ENCODE assay signal across 27 cellular contexts in the genomic region with DNA sequence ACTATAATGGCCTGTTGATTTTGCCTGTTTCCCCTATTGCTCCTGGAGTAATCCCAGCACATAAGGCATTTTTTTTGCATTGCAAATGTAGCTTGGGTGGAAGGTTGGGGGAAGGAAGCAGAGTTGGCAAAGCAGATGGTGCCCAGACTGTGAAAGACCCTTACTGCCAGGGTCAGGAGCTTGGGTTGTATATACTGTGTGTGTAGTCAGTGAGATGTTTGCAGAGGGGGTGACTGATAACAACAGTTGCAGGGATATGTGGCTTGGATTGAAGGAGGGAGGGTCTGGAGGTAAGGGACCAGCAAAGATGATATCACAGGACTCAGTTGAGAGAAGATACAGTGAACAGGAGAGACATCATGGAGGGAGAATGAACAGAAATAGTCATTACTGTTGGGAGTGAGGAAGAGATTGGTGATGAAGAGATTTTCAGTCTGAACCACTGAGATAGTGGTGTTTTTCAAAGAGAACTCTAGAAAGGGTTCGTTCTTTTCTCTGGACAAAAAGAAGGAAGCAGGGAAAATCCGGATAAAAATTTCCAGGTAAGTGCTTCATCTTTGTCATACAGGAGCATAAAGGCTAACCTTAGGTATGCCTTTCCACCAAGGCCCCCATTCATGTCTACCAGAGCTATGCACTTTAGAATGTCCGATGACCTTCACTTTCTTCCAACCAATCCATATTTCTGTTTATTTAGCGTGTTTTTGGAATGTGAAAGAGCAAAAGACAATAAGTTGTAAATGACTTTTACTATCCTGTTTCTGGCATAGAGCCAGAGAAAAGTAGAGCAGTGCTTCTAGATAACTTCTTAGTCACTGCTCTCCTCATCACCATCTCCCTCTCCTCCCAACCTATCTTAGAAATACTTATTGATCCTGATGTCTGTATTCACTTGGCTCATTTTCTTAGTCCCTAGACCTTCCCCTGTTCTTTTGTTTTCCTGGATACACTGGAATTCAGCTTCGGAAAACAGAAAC.
"Had no signal": no experiment of that assay in that cellular context is flagged by ENCODE, and none has a peak within 500 bp of the region (broad histone marks: within the 10 kb centered on the region; RNA-seq: fewer than 3 reads in every experiment).

No MANE protein-coding gene starts in this region.

- H3K27ac Mint-ChIP-seq: activated B cell treated with CpG ODN at 0.5 μM for 24 hours; activated CD4-positive, alpha-beta memory T cell treated with anti-CD3 and anti-CD28 coated beads, Interleukin-2, amount 10 ng/mL, durations not matched to agents 7 days and 5 days; activated naive CD4-positive, alpha-beta T cell treated with anti-CD3 and anti-CD28 coated beads, Interleukin-2, amount 10 ng/mL, durations not matched to agents 7 days and 5 days; activated naive CD8-positive, alpha-beta T cell treated with anti-CD3 and anti-CD28 coated beads for 36 hours; activated T-cell treated with anti-CD3 and anti-CD28 coated beads, Interleukin-2, amount 50 U/mL, for 72 hours; activated T-helper 2 cell treated with anti-CD3 and anti-CD28 coated beads, Interferon-gamma antibody, Interleukin-2, Interleukin-4, amounts not matched to agents 10 μg/mL and 5 μg/mL and 100 μg/mL, durations not matched to agents 14 hours and 24 hours and 36 hours; T-helper 17 cell had no signal

- ATAC-seq: activated T-cell treated with anti-CD3 and anti-CD28 coated beads, Interleukin-2, amount 50 U/mL, for 72 hours; T-helper 17 cell had no signal

- H3K9me3 Mint-ChIP-seq: activated B cell treated with CpG ODN at 0.5 μM for 24 hours; activated CD4-positive, alpha-beta memory T cell treated with anti-CD3 and anti-CD28 coated beads, Interleukin-2, amount 10 ng/mL, durations not matched to agents 7 days and 5 days; activated naive CD4-positive, alpha-beta T cell treated with anti-CD3 and anti-CD28 coated beads, Interleukin-2, amount 10 ng/mL, durations not matched to agents 7 days and 5 days; activated naive CD8-positive, alpha-beta T cell treated with anti-CD3 and anti-CD28 coated beads for 36 hours; activated T-cell treated with anti-CD3 and anti-CD28 coated beads, Interleukin-2, amount 50 U/mL, for 72 hours; activated T-helper 2 cell treated with anti-CD3 and anti-CD28 coated beads, Interferon-gamma antibody, Interleukin-2, Interleukin-4, amounts not matched to agents 10 μg/mL and 5 μg/mL and 100 μg/mL, durations not matched to agents 14 hours and 24 hours and 36 hours had no signal

- H3K36me3 Mint-ChIP-seq: activated naive CD4-positive, alpha-beta T cell treated with anti-CD3 and anti-CD28 coated beads, Interleukin-2, amount 10 ng/mL, durations not matched to agents 7 days and 5 days; activated naive CD8-positive, alpha-beta T cell treated with anti-CD3 and anti-CD28 coated beads for 36 hours had no signal

- H3K4me3 ChIP-seq: cardiac muscle cell, Peyer's patch had no signal

- H3K4me1 Mint-ChIP-seq: activated B cell treated with CpG ODN at 0.5 μM for 24 hours; activated CD4-positive, alpha-beta memory T cell treated with anti-CD3 and anti-CD28 coated beads, Interleukin-2, amount 10 ng/mL, durations not matched to agents 7 days and 5 days; activated naive CD4-positive, alpha-beta T cell treated with anti-CD3 and anti-CD28 coated beads, Interleukin-2, amount 10 ng/mL, durations not matched to agents 7 days and 5 days; activated naive CD8-positive, alpha-beta T cell treated with anti-CD3 and anti-CD28 coated beads for 36 hours; T-helper 17 cell had no signal

- H3K27ac ChIP-seq: brain microvascular endothelial cell, cardiac muscle cell, Peyer's patch had no signal

- H3K27me3 Mint-ChIP-seq: activated B cell treated with CpG ODN at 0.5 μM for 24 hours; activated CD4-positive, alpha-beta memory T cell treated with anti-CD3 and anti-CD28 coated beads, Interleukin-2, amount 10 ng/mL, durations not matched to agents 7 days and 5 days; activated naive CD4-positive, alpha-beta T cell treated with anti-CD3 and anti-CD28 coated beads, Interleukin-2, amount 10 ng/mL, durations not matched to agents 7 days and 5 days; activated naive CD8-positive, alpha-beta T cell treated with anti-CD3 and anti-CD28 coated beads for 36 hours; T-helper 17 cell had no signal

- H3K36me3 ChIP-seq: brain microvascular endothelial cell, cardiac muscle cell, Peyer's patch had no signal

- H3K9me3 ChIP-seq: Peyer's patch had no signal

- DNase-seq: activated B cell treated with CpG ODN at 0.5 μM for 24 hours; activated CD4-positive, alpha-beta memory T cell treated with anti-CD3 and anti-CD28 coated beads, Interleukin-2, amount 10 ng/mL, durations not matched to agents 7 days and 5 days; activated CD4-positive, alpha-beta T cell treated with anti-CD3 and anti-CD28 coated beads, Interleukin-2, amount 50 U/mL, for 1 hour; activated CD8-positive, alpha-beta memory T cell treated with anti-CD3 and anti-CD28 coated beads, Interleukin-2, amount 50 U/mL, for 4 hours; activated gamma-delta T cell treated with Interleukin-2 at 50 U/mL for 16 hours; activated naive CD4-positive, alpha-beta T cell treated with anti-CD3 and anti-CD28 coated beads, Interleukin-2, amount 10 ng/mL, durations not matched to agents 7 days and 5 days; activated naive CD8-positive, alpha-beta T cell treated with anti-CD3 and anti-CD28 coated beads for 36 hours; activated T-cell treated with anti-CD3 and anti-CD28 coated beads, Interleukin-2, amount 50 U/mL, for 72 hours; brain microvascular endothelial cell; Karpas-422; NCI-H1092; NCI-H1417 treated with DMSO at 0.1 percent for 48 hours; NCI-H1694; NCI-H2029; NCI-H2107; NCI-H2171 treated with DMSO at 0.1 percent for 48 hours; NCI-H226; NCI-H69; NK-92 treated with Interleukin-12 subunit alpha and Interleukin-12 subunit beta, amount 100 ng/mL, for 24 hours; OCI-M1; Peyer's patch; SHP77; T-helper 17 cell; T-helper 9 cell had no signal

- H3K4me1 ChIP-seq: Peyer's patch had no signal

- H3K4me3 Mint-ChIP-seq: activated B cell treated with CpG ODN at 0.5 μM for 24 hours; activated CD4-positive, alpha-beta memory T cell treated with anti-CD3 and anti-CD28 coated beads, Interleukin-2, amount 10 ng/mL, durations not matched to agents 7 days and 5 days; activated naive CD4-positive, alpha-beta T cell treated with anti-CD3 and anti-CD28 coated beads, Interleukin-2, amount 10 ng/mL, durations not matched to agents 7 days and 5 days; activated naive CD8-positive, alpha-beta T cell treated with anti-CD3 and anti-CD28 coated beads for 36 hours; activated T-cell treated with anti-CD3 and anti-CD28 coated beads, Interleukin-2, amount 50 U/mL, for 72 hours; T-helper 17 cell had no signal

- H3K27me3 ChIP-seq: brain microvascular endothelial cell, cardiac muscle cell, Peyer's patch had no signal

- FAIRE-seq: colon had no signal
